In genomic region chr10:96651998-96652431, GRCh38 we compare ENCODE assay signal across 11 cellular contexts.
DNase-seq lines count a peak whose midpoint lies in the region; ATAC-seq and TF ChIP-seq lines count a peak whose summit lies in the region.
"Had no signal": no experiment of that assay in that cellular context is flagged by ENCODE, and none has a peak within 500 bp of the region (broad histone marks: within the 10 kb centered on the region; RNA-seq: fewer than 3 reads in every experiment).

No MANE protein-coding gene starts in this region.

- peaks cover 0 to 2% (median 0%) of the 10 kb centered on the region in 4 donors for H3K4me1 ChIP-seq in transverse colon

- 67 to 75% methylated on average over 4 to 8 of the region's 8 CpGs for WGBS in transverse colon (ENCODE audit: low coverage in 1 of 2), 2 donors

- TF ChIP-seq EP300 in transverse colon (IDR thresholded peaks at IDR 0.05; ENCODE audit: low read depth): no peak

- TF ChIP-seq POLR2A in transverse colon (IDR thresholded peaks at IDR 0.05): no peak
- no peak for TF ChIP-seq POLR2A in erythroblast (IDR thresholded peaks at IDR 0.05; ENCODE audit: low read length)

- H3K9me3 ChIP-seq in transverse colon: no peaks in the 10 kb centered on the region

- in situ Hi-C loops in transverse colon (cut with MboI; ENCODE audit: low pct_ligation_motif_present in 1 of 4, low pct_unique_long_range_greater_than_20kb in 1 of 4, low sequenced_read_pairs in 3 of 4): no loop called here

- DNase-seq in left ventricle myocardium superior (no peak), Right ventricle myocardium superior (no peak), transverse colon (peak; percentile 41), HUDEP-2 (lab: John Stamatoyannopoulos, UW; ENCODE audit: unreplicated experiment in 76 of 76) (no peak), erythroblast (lab: John Stamatoyannopoulos, UW) (no peak), NCI-H526 treated with DMSO at 0.1 percent for 48 hours (lab: John Stamatoyannopoulos, UW) (no peak)
- peak; percentile 27 to 56 for DNase-seq in activated CD8-positive, alpha-beta memory T cell treated with anti-CD3 and anti-CD28 coated beads for 4 hours (ENCODE audit: low read depth in 2 of 2)
- DNase-seq: NCI-H69 had no signal

- TF ChIP-seq CTCF in transverse colon (IDR thresholded peaks at IDR 0.05): no peak

- H3K27me3 ChIP-seq in transverse colon: no peaks in the 10 kb centered on the region
- H3K27me3 ChIP-seq: cardiac muscle cell had no signal

- intact Hi-C loops in left ventricle myocardium superior (cut with micrococcal nuclease) (no loop called here), Right ventricle myocardium superior (cut with DNase I) (no loop called here), transverse colon (cut with DNase I; ENCODE audit: low total_unique reads) (no loop called here)

- H3K4me3 ChIP-seq in transverse colon: no peak overlapping the region
- H3K4me3 ChIP-seq: cardiac muscle cell had no signal

- H3K27ac ChIP-seq in transverse colon: no peak overlapping the region
- H3K27ac ChIP-seq: C4-2B, cardiac muscle cell had no signal

- H3K36me3 ChIP-seq in transverse colon: no peaks in the 10 kb centered on the region
- H3K36me3 ChIP-seq: cardiac muscle cell had no signal

- ATAC-seq in left ventricle myocardium superior (peak; percentile 28), Right ventricle myocardium superior (ENCODE audit: poor library complexity) (no peak), HG03457 (IDR thresholded peaks at IDR 0.05; ENCODE audit: unreplicated experiment) (peak; percentile 47)

Comparison
In these comparisons a context has a peak if more than half of its experiments do, and no peak if none do; other contexts are left out.
1. DNase-seq: peak in activated CD8-positive, alpha-beta memory T cell treated with anti-CD3 and anti-CD28 coated beads for 4 hours (2 of 2) and transverse colon (single experiment); none in left ventricle myocardium superior (single experiment), Right ventricle myocardium superior (single experiment), HUDEP-2 (0 of 76), erythroblast (0 of 2) and NCI-H526 treated with DMSO at 0.1 percent for 48 hours (single experiment).